In genomic region chr6:146546440-146546839, GRCh38 we compare ENCODE assay signal across 11 cellular contexts. TPM values are rescaled to one million over a fixed set of nuclear protein-coding genes. Genes with fewer than 3 reads are reported as not detected.
A peak's percentile ranks its signal among the peaks of the same experiment; 100 is the strongest.
DNase-seq lines count a peak whose midpoint lies in the region; ATAC-seq and TF ChIP-seq lines count a peak whose summit lies in the region.
"Had no signal": no experiment of that assay in that cellular context is flagged by ENCODE, and none has a peak within 500 bp of the region (broad histone marks: within the 10 kb centered on the region; RNA-seq: fewer than 3 reads in every experiment).

No MANE protein-coding gene starts in this region.

- H3K27me3 ChIP-seq in SJSA1 (replicated peaks) (no peaks in the 10 kb centered on the region), osteoblast (ENCODE audit: insufficient read depth, low read length) (no peaks in the 10 kb centered on the region)

- H3K9me3 ChIP-seq in SJSA1 (replicated peaks): peaks cover 9% of the 10 kb centered on the region; the same call in 1 of the 2 replicates
- H3K9me3 ChIP-seq in osteoblast (ENCODE audit: low read depth, low read length): no peaks in the 10 kb centered on the region

- H3K27me3 Mint-ChIP-seq in CD14-positive monocyte (ENCODE audit: low read depth in 3 of 3): no peaks in the 10 kb centered on the region
- H3K27me3 Mint-ChIP-seq in naive thymus-derived CD8-positive, alpha-beta T cell: peaks cover 18 to 44% (median 26%) of the 10 kb centered on the region in 5 donors
- H3K27me3 Mint-ChIP-seq in activated CD4-positive, alpha-beta memory T cell treated with anti-CD3 and anti-CD28 coated beads for 36 hours: peaks cover 25% of the 10 kb centered on the region

- DNase-seq in CD14-positive monocyte (ENCODE audit: low spot score) (no peak), SJSA1 (ENCODE audit: low read depth in 1 of 2, low spot score in 2 of 2) (peak in 1 of 2 experiments; percentile 76), fibroblast of peridontal ligament (ENCODE audit: extremely low read depth) (peak; percentile 94), osteoblast (ENCODE audit: insufficient read length, low spot score, missing footprints) (peak; percentile 66)
- DNase-seq in naive thymus-derived CD8-positive, alpha-beta T cell: no peak
- no peak for DNase-seq in activated CD4-positive, alpha-beta memory T cell treated with anti-CD3 and anti-CD28 coated beads for 36 hours
- DNase-seq in stimulated activated CD4-positive, alpha-beta T cell treated with anti-CD3 and anti-CD28 coated beads, Interleukin-2, amount 100 ng/mL, for 24 hours: no peak
- DNase-seq: activated naive CD4-positive, alpha-beta T cell treated with anti-CD3 and anti-CD28 coated beads for 36 hours; left cardiac atrium; MM.1S had no signal

- H3K4me3 ChIP-seq in SJSA1 (no peak overlapping the region), osteoblast (ENCODE audit: insufficient read depth, low read length) (peak overlapping the region; percentile 86)

- peak overlapping the region; percentile 93 to 100 (median 100) for H3K27ac Mint-ChIP-seq in CD14-positive monocyte
- H3K27ac Mint-ChIP-seq in naive thymus-derived CD8-positive, alpha-beta T cell: no peak overlapping the region
- H3K27ac Mint-ChIP-seq in activated CD4-positive, alpha-beta memory T cell treated with anti-CD3 and anti-CD28 coated beads for 36 hours: no peak overlapping the region
- H3K27ac Mint-ChIP-seq: activated naive CD4-positive, alpha-beta T cell treated with anti-CD3 and anti-CD28 coated beads for 36 hours had no signal

- no peak overlapping the region for H2AFZ ChIP-seq in osteoblast (ENCODE audit: low read length)

- peak overlapping the region; percentile 87 for H3K4me2 ChIP-seq in osteoblast (ENCODE audit: insufficient read depth, low read length)

- no peak for TF ChIP-seq CTCF in CD14-positive monocyte (IDR thresholded peaks at IDR 0.05)
- TF ChIP-seq CTCF in osteoblast (IDR thresholded peaks at IDR 0.05; ENCODE audit: extremely low read depth, low read depth, low read length): no peak

- no peaks in the 10 kb centered on the region for H3K9me3 Mint-ChIP-seq in CD14-positive monocyte
- H3K9me3 Mint-ChIP-seq in naive thymus-derived CD8-positive, alpha-beta T cell: peaks cover 0 to 3% (median 0%) of the 10 kb centered on the region in 9 donors
- H3K9me3 Mint-ChIP-seq in activated CD4-positive, alpha-beta memory T cell treated with anti-CD3 and anti-CD28 coated beads for 36 hours: no peaks in the 10 kb centered on the region
- H3K9me3 Mint-ChIP-seq: activated naive CD4-positive, alpha-beta T cell treated with anti-CD3 and anti-CD28 coated beads for 36 hours had no signal

- peaks cover 30 to 37% of the 10 kb centered on the region in 2 donors for H3K36me3 Mint-ChIP-seq in CD14-positive monocyte
- peaks cover 0 to 4% (median 0%) of the 10 kb centered on the region in 3 donors for H3K36me3 Mint-ChIP-seq in naive thymus-derived CD8-positive, alpha-beta T cell
- H3K36me3 Mint-ChIP-seq in activated CD4-positive, alpha-beta memory T cell treated with anti-CD3 and anti-CD28 coated beads for 36 hours: peaks cover 3% of the 10 kb centered on the region

- H3K36me3 ChIP-seq in SJSA1 (peaks cover 46% of the 10 kb centered on the region), osteoblast (ENCODE audit: insufficient read depth, low read length) (peaks cover 16% of the 10 kb centered on the region)

- no peak for ATAC-seq in naive thymus-derived CD8-positive, alpha-beta T cell
- no peak for ATAC-seq in GM18868 (IDR thresholded peaks at IDR 0.05; ENCODE audit: unreplicated experiment)

- H3K27ac ChIP-seq in SJSA1: peak overlapping the region; percentile 98
- H3K27ac ChIP-seq in osteoblast (ENCODE audit: low read depth, low read length): peak overlapping the region; percentile 86

- H4K20me1 ChIP-seq in osteoblast (ENCODE audit: insufficient read depth, low read length): no peaks in the 10 kb centered on the region

- H3K79me2 ChIP-seq in osteoblast (ENCODE audit: insufficient read depth, low read length): peaks cover 61% of the 10 kb centered on the region

- H3K4me1 ChIP-seq in SJSA1 (replicated peaks): peaks cover 32% of the 10 kb centered on the region
- peaks cover 25% of the 10 kb centered on the region for H3K4me1 ChIP-seq in osteoblast (ENCODE audit: insufficient read depth, low read length)

- peak overlapping the region; percentile 100 for H3K4me3 Mint-ChIP-seq in CD14-positive monocyte
- H3K4me3 Mint-ChIP-seq in naive thymus-derived CD8-positive, alpha-beta T cell: no peak overlapping the region
- H3K4me3 Mint-ChIP-seq in activated CD4-positive, alpha-beta memory T cell treated with anti-CD3 and anti-CD28 coated beads for 36 hours: no peak overlapping the region
- H3K4me3 Mint-ChIP-seq: activated naive CD4-positive, alpha-beta T cell treated with anti-CD3 and anti-CD28 coated beads for 36 hours had no signal

- CTCF ChIA-PET in activated CD4-positive, alpha-beta memory T cell treated with anti-CD3 and anti-CD28 coated beads for 36 hours (lab: Charles Lee): no interaction called here

- intact Hi-C loops in CD14-positive monocyte (cut with micrococcal nuclease): loop anchor here in 1 of 2 donors (10.0 kb wide), 1 partner anchor 582 kb away; the partner anchor contains the start of gene SHPRH
- intact Hi-C loops in activated CD4-positive, alpha-beta memory T cell treated with anti-CD3 and anti-CD28 coated beads for 36 hours (cut with micrococcal nuclease): loop anchor here (10.0 kb wide), 1 partner anchor 238 kb away; no protein-coding TSS in a partner anchor

- peaks cover 67% of the 10 kb centered on the region for H3K4me1 Mint-ChIP-seq in CD14-positive monocyte
- H3K4me1 Mint-ChIP-seq in naive thymus-derived CD8-positive, alpha-beta T cell: peaks cover 9 to 20% (median 14%) of the 10 kb centered on the region in 4 donors
- H3K4me1 Mint-ChIP-seq in activated CD4-positive, alpha-beta memory T cell treated with anti-CD3 and anti-CD28 coated beads for 36 hours (ENCODE audit: low read depth): peaks cover 7% of the 10 kb centered on the region

- POLR2A ChIA-PET in naive thymus-derived CD8-positive, alpha-beta T cell (lab: Charles Lee): no interaction called here
- POLR2A ChIA-PET in activated CD4-positive, alpha-beta memory T cell treated with anti-CD3 and anti-CD28 coated beads for 36 hours (lab: Charles Lee): no interaction called here

RNA-seq across cellular contexts. Expression of gene RAB32, which starts 2.8 kb away (rescaled TPM):
- 100 to 1,000 TPM; 429 to 588 TPM for polyA plus RNA-seq in CD14-positive monocyte
- 88.6 and 146 TPM in 2 replicates for total RNA-seq in SJSA1 (2014; rRNA removed; shearing (Covaris generic))
- 115 and 131 TPM in 2 replicates for total RNA-seq in osteoblast
- under 1 TPM; 0.41 to 0.49 TPM for total RNA-seq in naive thymus-derived CD8-positive, alpha-beta T cell
- polyA plus RNA-seq in naive thymus-derived CD8-positive, alpha-beta T cell: under 1 TPM in 2 of 3 donors, not detected in 1; 0.14 to 0.27 TPM
- under 1 TPM; 0.24 to 0.44 TPM for total RNA-seq in activated CD4-positive, alpha-beta memory T cell treated with anti-CD3 and anti-CD28 coated beads for 36 hours

RNA-seq across cellular contexts. Expression of gene ADGB, which starts 52.3 kb away (rescaled TPM):
- polyA plus RNA-seq in CD14-positive monocyte: not detected
- not detected in 2 replicates for total RNA-seq in SJSA1 (2014; rRNA removed; shearing (Covaris generic))
- total RNA-seq in osteoblast: under 0.01 TPM in 1 of 2 replicates, not detected in the other
- not detected for total RNA-seq in naive thymus-derived CD8-positive, alpha-beta T cell
- not detected for polyA plus RNA-seq in naive thymus-derived CD8-positive, alpha-beta T cell
- under 1 TPM in 1 of 2 experiments, not detected in 1; 0.56 TPM for total RNA-seq in activated CD4-positive, alpha-beta memory T cell treated with anti-CD3 and anti-CD28 coated beads for 36 hours
- total RNA-seq: activated naive CD4-positive, alpha-beta T cell treated with anti-CD3 and anti-CD28 coated beads for 36 hours; left cardiac atrium had no signal

Comparison
In these comparisons a context has a peak if more than half of its experiments do, and no peak if none do; other contexts are left out.
1. DNase-seq: peak in fibroblast of peridontal ligament (single experiment) and osteoblast (single experiment); none in CD14-positive monocyte (single experiment), naive thymus-derived CD8-positive, alpha-beta T cell (0 of 10), activated CD4-positive, alpha-beta memory T cell treated with anti-CD3 and anti-CD28 coated beads for 36 hours (single experiment) and stimulated activated CD4-positive, alpha-beta T cell treated with anti-CD3 and anti-CD28 coated beads, Interleukin-2, amount 100 ng/mL, for 24 hours (0 of 2).
2. H3K27ac Mint-ChIP-seq: peak in CD14-positive monocyte (7 of 7); none in naive thymus-derived CD8-positive, alpha-beta T cell (0 of 10) and activated CD4-positive, alpha-beta memory T cell treated with anti-CD3 and anti-CD28 coated beads for 36 hours (single experiment).
3. H3K4me3 Mint-ChIP-seq: peak in CD14-positive monocyte (2 of 2); none in naive thymus-derived CD8-positive, alpha-beta T cell (0 of 10) and activated CD4-positive, alpha-beta memory T cell treated with anti-CD3 and anti-CD28 coated beads for 36 hours (single experiment).
4. RNA of gene RAB32, which starts 2.8 kb away (total RNA-seq): 88.6 to 146 TPM in SJSA1 and 115 to 131 TPM in osteoblast; 0.41 to 0.49 TPM in naive thymus-derived CD8-positive, alpha-beta T cell and 0.24 to 0.44 TPM in activated CD4-positive, alpha-beta memory T cell treated with anti-CD3 and anti-CD28 coated beads for 36 hours; every median in the first group is over 10 times any median in the second.